1 cellular context compared by ENCODE assay signal in genomic region chr18:76977681-76978234, GRCh38.
TF ChIP-seq lines count a peak whose summit lies in the region.

No MANE protein-coding gene starts in this region.

TF ChIP-seq in GM12878, 131 proteins besides CTCF, POLR2A, EP300 and RAD21 (continued from another document):
- TF ChIP-seq MLLT1 (IDR thresholded peaks at IDR 0.05), result no peak
- TF ChIP-seq GATAD2B (conservative IDR thresholded peaks at IDR 0.05; ENCODE audit: low read depth), result no peak
- no peak for TF ChIP-seq PML (IDR thresholded peaks at IDR 0.05; ENCODE audit: low read length)
